In the genomic region with DNA sequence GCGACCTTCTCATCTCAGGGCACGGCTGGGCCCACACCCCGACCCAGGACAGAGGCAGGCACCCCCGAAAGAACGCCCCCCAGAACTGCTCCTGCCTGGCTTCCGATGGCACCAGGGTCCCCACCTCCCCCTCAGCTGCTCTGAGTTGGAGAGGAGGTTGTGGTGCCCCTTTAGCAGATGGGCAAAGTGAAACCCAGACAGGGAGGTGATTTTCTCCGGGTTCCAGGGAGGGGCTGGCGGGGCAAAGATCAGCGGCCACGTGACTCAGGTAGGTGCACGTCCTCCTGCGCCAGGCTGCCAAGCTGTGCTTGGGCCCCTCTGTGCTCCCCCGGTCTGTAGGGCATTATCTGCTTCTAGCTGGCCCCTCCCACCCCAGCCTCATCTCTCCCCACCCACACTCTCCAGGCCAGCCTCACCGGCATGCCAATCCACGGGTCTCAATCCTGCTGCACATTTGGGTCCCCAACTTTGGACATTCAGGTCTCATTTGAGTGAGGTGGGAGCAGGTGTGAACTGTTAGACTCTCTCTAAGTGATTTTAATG, we compare ENCODE assay signal across 6 cellular contexts.
"Had no signal": no experiment of that assay in that cellular context is flagged by ENCODE, and none has a peak within 500 bp of the region (broad histone marks: within the 10 kb centered on the region; RNA-seq: fewer than 3 reads in every experiment).

No MANE protein-coding gene starts in this region.

- DNase-seq: H9, HCEC 1CT had no signal

- H2AFZ ChIP-seq: GM23338 had no signal

- H3K4me2 ChIP-seq: GM23338 had no signal

- H3K4me3 ChIP-seq: GM23338 had no signal

- FAIRE-seq: H1, H54, HTR-8/SVneo had no signal
